In genomic region chr3:122615303-122615702, GRCh38 we compare ENCODE assay signal across 26 cellular contexts. TPM values are rescaled to one million over a fixed set of nuclear protein-coding genes. Genes with fewer than 3 reads are reported as not detected.
DNase-seq lines count a peak whose midpoint lies in the region; ATAC-seq, FAIRE-seq and TF ChIP-seq lines count a peak whose summit lies in the region.
"Had no signal": no experiment of that assay in that cellular context is flagged by ENCODE, and none has a peak within 500 bp of the region (broad histone marks: within the 10 kb centered on the region; RNA-seq: fewer than 3 reads in every experiment).

No MANE protein-coding gene starts in this region.

- no peak overlapping the region for H4K91ac ChIP-seq in H1 (replicated peaks; ENCODE audit: insufficient read length, low read length)

- H3K14ac ChIP-seq in H1 (ENCODE audit: insufficient read length), result no peak overlapping the region

- no peak for ATAC-seq in PC-3
- ATAC-seq: CD8-positive, alpha-beta T cell; left cardiac atrium; naive thymus-derived CD4-positive, alpha-beta T cell; right lobe of liver had no signal

- intact Hi-C loops in PC-3 (cut with micrococcal nuclease), result no loop called here

- no peak overlapping the region for H3K23ac ChIP-seq in H1 (ENCODE audit: insufficient read length)

- DNase-seq in H54 (ENCODE audit: insufficient read length, low spot score) (no peak), PC-3 (no peak), H1 (ENCODE audit: low read depth in 1 of 2, low spot score in 2 of 2) (no peak), smooth muscle cell (lab: John Stamatoyannopoulos, UW; ENCODE audit: unreplicated experiment) (no peak), NCI-H1694 treated with DMSO at 0.1 percent for 48 hours (lab: John Stamatoyannopoulos, UW) (no peak), activated T-cell treated with anti-CD3 and anti-CD28 coated beads for 4 hours (no peak)
- DNase-seq in activated CD4-positive, alpha-beta T cell treated with anti-CD3 and anti-CD28 coated beads for 48 hours, result no peak
- DNase-seq: activated CD4-positive, alpha-beta T cell treated with anti-CD3 and anti-CD28 coated beads, Interleukin-2, amount 50 U/mL, for 1 hour; activated effector memory CD4-positive, alpha-beta T cell treated with Interleukin-2 at 50 U/mL for 16 hours; CD8-positive, alpha-beta T cell; cortex of kidney; DMS53; Kasumi-1; left cardiac atrium; naive thymus-derived CD4-positive, alpha-beta T cell; NCI-H1092 treated with DMSO at 0.1 percent for 48 hours; NCI-H2029; NCI-H2227 treated with DMSO at 0.1 percent for 48 hours; NCI-H748 treated with DMSO at 0.1 percent for 48 hours; right lobe of liver; SIG-M5 had no signal

- H3K4me3 ChIP-seq in PC-3 (ENCODE audit: low read length) (no peak overlapping the region), H1 (ENCODE audit: extremely low read depth in 1 of 4, insufficient read depth in 2 of 4, low read depth in 3 of 4, low read length in 4 of 4) (no peak overlapping the region), smooth muscle cell (no peak overlapping the region)
- H3K4me3 ChIP-seq: right lobe of liver had no signal

- H3K79me1 ChIP-seq in H1 (ENCODE audit: low read depth, low read length), result no peaks in the 10 kb centered on the region

- no peak overlapping the region for H2BK12ac ChIP-seq in H1 (ENCODE audit: low read depth, low read length)

- H2AFZ ChIP-seq in PC-3 (ENCODE audit: low read length) (peak overlapping the region; percentile 25; the same call in 1 of the 2 replicates), H1 (ENCODE audit: low read length) (peak overlapping the region; percentile 74; the same call in 1 of the 2 replicates), smooth muscle cell (ENCODE audit: low read depth) (no peak overlapping the region)
- H2AFZ ChIP-seq: parathyroid adenoma had no signal

- H3K36me3 ChIP-seq in PC-3 (ENCODE audit: low read depth, low read length) (no peaks in the 10 kb centered on the region), H1 (ENCODE audit: control insufficient read depth in 2 of 4, insufficient read depth in 4 of 4, low read length in 3 of 4) (no peaks in the 10 kb centered on the region), smooth muscle cell (ENCODE audit: low read depth) (no peaks in the 10 kb centered on the region)
- H3K36me3 ChIP-seq: right lobe of liver had no signal

- H2AK5ac ChIP-seq in H1 (ENCODE audit: low read depth, low read length), result no peak overlapping the region

- no peak overlapping the region for H2BK120ac ChIP-seq in H1 (replicated peaks; ENCODE audit: low read depth, low read length)

- peak overlapping the region; percentile 9; the same call in 1 of the 2 replicates for H3K18ac ChIP-seq in H1 (ENCODE audit: extremely low read depth, low read length)

- no peaks in the 10 kb centered on the region for H3K9me2 ChIP-seq in PC-3 (replicated peaks; ENCODE audit: low read length)

- H3K4ac ChIP-seq in H1 (replicated peaks; ENCODE audit: insufficient read length, low read depth, low read length), result no peak overlapping the region

- POLR2A ChIA-PET in PC-3 (lab: Charles Lee; ENCODE audit: unreplicated experiment) (no interaction called here), H1 (lab: Charles Lee; ENCODE audit: partially characterized antibody) (no interaction called here)

- WGBS in H1 (ENCODE audit: extremely low coverage in 1 of 2, insufficient coverage in 1 of 2, insufficient read length in 1 of 2, insufficient replicate concordance in 2 of 2, low coverage in 1 of 2, low lambda C conversion rate in 2 of 2, missing lambda C conversion rate in 1 of 2), 2 experiments, result 72% methylated on average over 3 of the region's 3 CpGs; no CpG with 5 or more reads in 1 of the 2 experiments
- 44% methylated on average over 3 of the region's 3 CpGs for WGBS in smooth muscle cell (ENCODE audit: low lambda C conversion rate)

- TF ChIP-seq RAD21 in H1 (IDR thresholded peaks at IDR 0.05 in 1 of 2, conservative IDR thresholded peaks at IDR 0.05 in 1 of 2; ENCODE audit: low read depth in 2 of 2, low read length in 2 of 2), result no peak

- H3K4me2 ChIP-seq in PC-3 (ENCODE audit: low read length), result no peak overlapping the region
- H3K4me2 ChIP-seq in H1 (ENCODE audit: insufficient read depth in 1 of 2, low read depth in 2 of 2, low read length in 2 of 2), result no peak overlapping the region
- H3K4me2 ChIP-seq in smooth muscle cell, result peak overlapping the region; percentile 0

- H4K8ac ChIP-seq in H1 (ENCODE audit: extremely low read depth, insufficient read depth, low read length), result no peak overlapping the region

- H3K9me3 ChIP-seq in PC-3 (ENCODE audit: low read length) (no peaks in the 10 kb centered on the region), H1 (ENCODE audit: insufficient read depth in 2 of 2, low read depth in 1 of 2, low read length in 1 of 2) (no peaks in the 10 kb centered on the region), smooth muscle cell (replicated peaks; ENCODE audit: low read depth) (no peaks in the 10 kb centered on the region)
- H3K9me3 ChIP-seq: right lobe of liver had no signal

- H3F3A ChIP-seq in PC-3 (ENCODE audit: low read length, unreplicated experiment) (no peaks in the 10 kb centered on the region), smooth muscle cell (ENCODE audit: low read depth) (no peaks in the 10 kb centered on the region)

- no peaks in the 10 kb centered on the region for H4K20me1 ChIP-seq in PC-3 (ENCODE audit: low read length)
- H4K20me1 ChIP-seq in H1 (replicated peaks in 1 of 2; ENCODE audit: control insufficient read depth in 1 of 2, insufficient read depth in 2 of 2, low read length in 2 of 2), result no peaks in the 10 kb centered on the region
- no peaks in the 10 kb centered on the region for H4K20me1 ChIP-seq in smooth muscle cell (ENCODE audit: low read depth)

- H3K79me2 ChIP-seq in PC-3 (ENCODE audit: low read length) (no peaks in the 10 kb centered on the region), H1 (ENCODE audit: control insufficient read depth in 1 of 2, insufficient read depth in 2 of 2, low read length in 2 of 2) (no peaks in the 10 kb centered on the region), smooth muscle cell (ENCODE audit: low read depth) (no peaks in the 10 kb centered on the region)
- H3K79me2 ChIP-seq: parathyroid adenoma had no signal

- no peak overlapping the region for H2BK15ac ChIP-seq in H1 (ENCODE audit: low read length)

- H3K27ac ChIP-seq in PC-3 (ENCODE audit: low read length) (no peak overlapping the region), H1 (ENCODE audit: low read depth, low read length) (no peak overlapping the region), smooth muscle cell (ENCODE audit: low read depth) (no peak overlapping the region)
- H3K27ac ChIP-seq: parathyroid adenoma, right lobe of liver had no signal

- BruUV-seq in PC-3 (replicated peaks; lab: Mats Ljungman, UMichigan), result no TSS peak

- no peak overlapping the region for H2BK20ac ChIP-seq in H1 (ENCODE audit: low read length)

- TF ChIP-seq POLR2A in H54 (IDR thresholded peaks at IDR 0.05; ENCODE audit: low read depth, low read length) (no peak), H1 (IDR thresholded peaks at IDR 0.05; ENCODE audit: control extremely low read depth in 1 of 2, low read depth in 2 of 2, low read length in 2 of 2) (no peak)

- no peak overlapping the region for H4K5ac ChIP-seq in H1 (ENCODE audit: insufficient read length, low read depth, low read length)

- FAIRE-seq in H54 (lab: Jason Lieb, UNC) (peak; percentile 53), H1 (lab: Jason Lieb, UNC) (no peak)
- FAIRE-seq: endometrium, GM12892, GM19239, urothelium cell line had no signal

- no peak overlapping the region for H3K56ac ChIP-seq in H1 (replicated peaks; ENCODE audit: insufficient read length, low read depth, low read length)

- peaks cover 16% of the 10 kb centered on the region for H3K4me1 ChIP-seq in PC-3 (ENCODE audit: insufficient read depth, low read length)
- H3K4me1 ChIP-seq in H1 (replicated peaks in 1 of 4; ENCODE audit: control insufficient read depth in 3 of 4, insufficient read depth in 4 of 4, low read length in 3 of 4), result peaks cover 0 to 5% (median 3%) of the 10 kb centered on the region in 4 experiments; a peak in 2 of 7 replicates
- H3K4me1 ChIP-seq in smooth muscle cell (ENCODE audit: low read depth), result peaks cover 8% of the 10 kb centered on the region
- H3K4me1 ChIP-seq: parathyroid adenoma, right lobe of liver had no signal

- H2BK5ac ChIP-seq in H1 (ENCODE audit: low read depth, low read length), result no peak overlapping the region

- H3K27me3 ChIP-seq in PC-3 (ENCODE audit: low read length) (no peaks in the 10 kb centered on the region), H1 (replicated peaks in 1 of 4; ENCODE audit: control insufficient read depth in 3 of 4, extremely low read depth in 1 of 4, insufficient read depth in 3 of 4, low read length in 3 of 4) (no peaks in the 10 kb centered on the region), smooth muscle cell (ENCODE audit: low read depth) (no peaks in the 10 kb centered on the region)
- H3K27me3 ChIP-seq: right lobe of liver had no signal

- H3K9ac ChIP-seq in PC-3 (ENCODE audit: low read length), result no peak overlapping the region
- no peak overlapping the region for H3K9ac ChIP-seq in H1 (replicated peaks in 1 of 4; ENCODE audit: extremely low read depth in 1 of 4, low read depth in 3 of 4, low read length in 3 of 4)
- no peak overlapping the region for H3K9ac ChIP-seq in smooth muscle cell (ENCODE audit: low read depth)
- H3K9ac ChIP-seq: parathyroid adenoma had no signal

- no peaks in the 10 kb centered on the region for H3K23me2 ChIP-seq in H1 (ENCODE audit: low read depth, low read length)

- TF ChIP-seq CTCF in PC-3 (conservative IDR thresholded peaks at IDR 0.05; ENCODE audit: low read depth, low read length) (no peak), H1 (IDR thresholded peaks at IDR 0.05; ENCODE audit: control extremely low read depth in 1 of 3, insufficient read depth in 1 of 3, low read depth in 1 of 3, low read length in 3 of 3) (no peak), smooth muscle cell (IDR thresholded peaks at IDR 0.05; ENCODE audit: borderline replicate concordance, insufficient read depth, poor library complexity, severe bottlenecking) (no peak)

- TF ChIP-seq EP300 in H1 (IDR thresholded peaks at IDR 0.05; ENCODE audit: borderline replicate concordance in 1 of 2, low read depth in 2 of 2, low read length in 2 of 2), result no peak

- CTCF ChIA-PET in PC-3 (lab: Charles Lee), result no interaction called here
- CTCF ChIA-PET in H1 (lab: Charles Lee; ENCODE audit: partially characterized antibody), result no interaction called here

RNA-seq across cellular contexts. Expression of gene PARP15, which starts 37.9 kb away (rescaled TPM):
- total RNA-seq in PC-3 (2014; rRNA removed), result not detected in 2 replicates
- 0.21 and 0.37 TPM in 2 replicates for total RNA-seq in H1 (2021; fragmentation: NEBNext Ultra II Directional; extraction: Animal tissue kit (Norgen Biotek cat#: 25700))
- polyA plus RNA-seq in H1 (2011; rRNA removed), result 0.33 and 0.45 TPM in 2 replicates
- polyA plus RNA-seq in H1 (2011; cell fraction: cytosol; rRNA removed), result 0.37 TPM
- 0.23 TPM for polyA plus RNA-seq in H1 (2011; cell fraction: nucleus; rRNA removed)
- 0.20 to 0.32 TPM (median 0.27 TPM) in 4 replicates for polyA plus RNA-seq in H1 (2012, experiment 1 of 2)
- not detected for polyA plus RNA-seq in H1 (2012, experiment 2 of 2)
- 0.55 TPM for polyA plus RNA-seq in H1 (2013, experiment 1 of 2)
- polyA plus RNA-seq in H1 (2013, experiment 2 of 2), result 0.46 TPM
- 0.27 and 0.38 TPM in 2 replicates for polyA minus RNA-seq in H1 (2011; rRNA and poly(A)+ RNA removed)
- 0.22 TPM for polyA minus RNA-seq in H1 (2011; cell fraction: cytosol; rRNA and poly(A)+ RNA removed)
- 0.90 TPM for polyA minus RNA-seq in H1 (2011; cell fraction: nucleus; rRNA and poly(A)+ RNA removed)
- total RNA-seq in smooth muscle cell, result not detected in 2 replicates
- polyA plus RNA-seq in smooth muscle cell, result 0.40 TPM in 1 of 2 replicates, not detected in the other

RNA-seq across cellular contexts. Expression of gene DTX3L, which starts 51.2 kb away (rescaled TPM):
- total RNA-seq in PC-3 (2014; rRNA removed), result 11.1 and 11.9 TPM in 2 replicates
- 8.4 and 11.3 TPM in 2 replicates for total RNA-seq in H1 (2021; fragmentation: NEBNext Ultra II Directional; extraction: Animal tissue kit (Norgen Biotek cat#: 25700))
- polyA plus RNA-seq in H1 (2011; rRNA removed), result 1.7 and 1.9 TPM in 2 replicates
- polyA plus RNA-seq in H1 (2011; cell fraction: cytosol; rRNA removed), result 2.1 TPM
- 0.94 TPM for polyA plus RNA-seq in H1 (2011; cell fraction: nucleus; rRNA removed)
- 3.3 to 4.2 TPM (median 3.7 TPM) in 4 replicates for polyA plus RNA-seq in H1 (2012, experiment 1 of 2)
- 0.38 TPM for polyA plus RNA-seq in H1 (2012, experiment 2 of 2)
- polyA plus RNA-seq in H1 (2013, experiment 1 of 2), result 4.3 TPM
- polyA plus RNA-seq in H1 (2013, experiment 2 of 2), result 4.1 TPM
- polyA minus RNA-seq in H1 (2011; rRNA and poly(A)+ RNA removed), result 3.3 and 5.2 TPM in 2 replicates
- 4.4 TPM for polyA minus RNA-seq in H1 (2011; cell fraction: cytosol; rRNA and poly(A)+ RNA removed)
- polyA minus RNA-seq in H1 (2011; cell fraction: nucleus; rRNA and poly(A)+ RNA removed), result 2.2 TPM
- total RNA-seq in smooth muscle cell, result 6.4 and 6.6 TPM in 2 replicates
- polyA plus RNA-seq in smooth muscle cell, result 2.2 and 3.6 TPM in 2 replicates

RNA-seq across cellular contexts. Expression of gene PARP9, which starts 51.2 kb away (rescaled TPM):
- total RNA-seq in PC-3 (2014; rRNA removed) (13.8 and 14.8 TPM in 2 replicates), smooth muscle cell (4.7 and 5.1 TPM in 2 replicates)
- 3.4 and 3.7 TPM in 2 replicates for total RNA-seq in H1 (2021; fragmentation: NEBNext Ultra II Directional; extraction: Animal tissue kit (Norgen Biotek cat#: 25700))
- polyA plus RNA-seq in H1 (2011; rRNA removed) (1.9 and 4.5 TPM in 2 replicates), smooth muscle cell (1.7 and 3.8 TPM in 2 replicates)
- 3.0 TPM for polyA plus RNA-seq in H1 (2011; cell fraction: cytosol; rRNA removed)
- 1.8 TPM for polyA plus RNA-seq in H1 (2011; cell fraction: nucleus; rRNA removed)
- polyA plus RNA-seq in H1 (2012, experiment 1 of 2), result 2.6 to 4.0 TPM (median 3.0 TPM) in 4 replicates
- 0.42 TPM for polyA plus RNA-seq in H1 (2012, experiment 2 of 2)
- polyA plus RNA-seq in H1 (2013, experiment 1 of 2), result 4.8 TPM
- 4.7 TPM for polyA plus RNA-seq in H1 (2013, experiment 2 of 2)
- 2.4 and 5.0 TPM in 2 replicates for polyA minus RNA-seq in H1 (2011; rRNA and poly(A)+ RNA removed)
- polyA minus RNA-seq in H1 (2011; cell fraction: cytosol; rRNA and poly(A)+ RNA removed), result 1.5 TPM
- polyA minus RNA-seq in H1 (2011; cell fraction: nucleus; rRNA and poly(A)+ RNA removed), result 1.4 TPM
